1 cellular context compared by ENCODE assay signal in genomic region chr14:104675447-104675846, GRCh38.
TF ChIP-seq lines count a peak whose summit lies in the region.

No MANE protein-coding gene starts in this region.

TF ChIP-seq in IMR-90, 13 proteins besides CTCF, POLR2A, EP300 and RAD21:
- TF ChIP-seq SMC3 (IDR thresholded peaks at IDR 0.05; ENCODE audit: low read depth, low read length) (no peak), NFE2L2 (IDR thresholded peaks at IDR 0.05; ENCODE audit: low read depth, low read length) (no peak), MAFK (IDR thresholded peaks at IDR 0.05; ENCODE audit: low read depth, low read length) (no peak), RCOR1 (IDR thresholded peaks at IDR 0.05; ENCODE audit: insufficient replicate concordance, low read length) (no peak), CEBPB (IDR thresholded peaks at IDR 0.05; ENCODE audit: low read depth, low read length) (no peak)
- TF ChIP-seq, protein P1, sequence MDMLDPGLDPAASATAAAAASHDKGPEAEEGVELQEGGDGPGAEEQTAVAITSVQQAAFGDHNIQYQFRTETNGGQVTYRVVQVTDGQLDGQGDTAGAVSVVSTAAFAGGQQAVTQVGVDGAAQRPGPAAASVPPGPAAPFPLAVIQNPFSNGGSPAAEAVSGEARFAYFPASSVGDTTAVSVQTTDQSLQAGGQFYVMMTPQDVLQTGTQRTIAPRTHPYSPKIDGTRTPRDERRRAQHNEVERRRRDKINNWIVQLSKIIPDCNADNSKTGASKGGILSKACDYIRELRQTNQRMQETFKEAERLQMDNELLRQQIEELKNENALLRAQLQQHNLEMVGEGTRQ (IDR thresholded peaks at IDR 0.05; ENCODE audit: low read depth, low read length): no peak
- TF ChIP-seq, protein P2, sequence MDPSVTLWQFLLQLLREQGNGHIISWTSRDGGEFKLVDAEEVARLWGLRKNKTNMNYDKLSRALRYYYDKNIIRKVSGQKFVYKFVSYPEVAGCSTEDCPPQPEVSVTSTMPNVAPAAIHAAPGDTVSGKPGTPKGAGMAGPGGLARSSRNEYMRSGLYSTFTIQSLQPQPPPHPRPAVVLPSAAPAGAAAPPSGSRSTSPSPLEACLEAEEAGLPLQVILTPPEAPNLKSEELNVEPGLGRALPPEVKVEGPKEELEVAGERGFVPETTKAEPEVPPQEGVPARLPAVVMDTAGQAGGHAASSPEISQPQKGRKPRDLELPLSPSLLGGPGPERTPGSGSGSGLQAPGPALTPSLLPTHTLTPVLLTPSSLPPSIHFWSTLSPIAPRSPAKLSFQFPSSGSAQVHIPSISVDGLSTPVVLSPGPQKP (IDR thresholded peaks at IDR 0.05; ENCODE audit: borderline replicate concordance, low read depth, low read length): no peak
